Comparison of ENCODE assay signal across 1 cellular context in genomic region chr9:137267933-137268355, GRCh38.
TF ChIP-seq lines count a peak whose summit lies in the region.

No MANE protein-coding gene starts in this region.

TF ChIP-seq in GM12878, 131 proteins besides CTCF, POLR2A, EP300 and RAD21 (continued from another document):
- TF ChIP-seq MLLT1 (IDR thresholded peaks at IDR 0.05): no peak
- no peak for TF ChIP-seq BHLHE40 (IDR thresholded peaks at IDR 0.05; ENCODE audit: borderline replicate concordance in 1 of 2, low read depth in 2 of 2, low read length in 1 of 2)
- TF ChIP-seq SP1 (IDR thresholded peaks at IDR 0.05; ENCODE audit: low read depth, low read length): peak; percentile 34
- TF ChIP-seq CHD4 (IDR thresholded peaks at IDR 0.05): no peak
- no peak for TF ChIP-seq SUZ12 (IDR thresholded peaks at IDR 0.05; ENCODE audit: unreplicated experiment)
- no peak for TF ChIP-seq LARP7 (IDR thresholded peaks at IDR 0.05)
- TF ChIP-seq, protein P1, sequence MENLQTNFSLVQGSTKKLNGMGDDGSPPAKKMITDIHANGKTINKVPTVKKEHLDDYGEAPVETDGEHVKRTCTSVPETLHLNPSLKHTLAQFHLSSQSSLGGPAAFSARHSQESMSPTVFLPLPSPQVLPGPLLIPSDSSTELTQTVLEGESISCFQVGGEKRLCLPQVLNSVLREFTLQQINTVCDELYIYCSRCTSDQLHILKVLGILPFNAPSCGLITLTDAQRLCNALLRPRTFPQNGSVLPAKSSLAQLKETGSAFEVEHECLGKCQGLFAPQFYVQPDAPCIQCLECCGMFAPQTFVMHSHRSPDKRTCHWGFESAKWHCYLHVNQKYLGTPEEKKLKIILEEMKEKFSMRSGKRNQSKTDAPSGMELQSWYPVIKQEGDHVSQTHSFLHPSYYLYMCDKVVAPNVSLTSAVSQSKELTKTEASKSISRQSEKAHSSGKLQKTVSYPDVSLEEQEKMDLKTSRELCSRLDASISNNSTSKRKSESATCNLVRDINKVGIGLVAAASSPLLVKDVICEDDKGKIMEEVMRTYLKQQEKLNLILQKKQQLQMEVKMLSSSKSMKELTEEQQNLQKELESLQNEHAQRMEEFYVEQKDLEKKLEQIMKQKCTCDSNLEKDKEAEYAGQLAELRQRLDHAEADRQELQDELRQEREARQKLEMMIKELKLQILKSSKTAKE (IDR thresholded peaks at IDR 0.05; ENCODE audit: low read depth, poor library complexity, severe bottlenecking): no peak
- TF ChIP-seq POU2F2 (IDR thresholded peaks at IDR 0.05; ENCODE audit: borderline replicate concordance, low read depth, low read length): no peak
- TF ChIP-seq MEF2B (IDR thresholded peaks at IDR 0.05; ENCODE audit: partially characterized antibody, poor library complexity, severe bottlenecking): peak; percentile 98
- TF ChIP-seq ZBED1 (IDR thresholded peaks at IDR 0.05; ENCODE audit: borderline replicate concordance): no peak
- no peak for TF ChIP-seq SMC3 (IDR thresholded peaks at IDR 0.05; ENCODE audit: borderline replicate concordance, low read length)
- TF ChIP-seq RB1 (IDR thresholded peaks at IDR 0.05; ENCODE audit: borderline replicate concordance): peak; percentile 32; the same call in 1 of the 2 replicates
- no peak for TF ChIP-seq IRF3 (IDR thresholded peaks at IDR 0.05)
- TF ChIP-seq HCFC1 (IDR thresholded peaks at IDR 0.05; ENCODE audit: low read length): no peak
- no peak; a peak in 1 of 4 replicates for TF ChIP-seq IKZF2 (IDR thresholded peaks at IDR 0.05)
- TF ChIP-seq NR2F1 (conservative IDR thresholded peaks at IDR 0.05): 0 out of 2 replicates have a peak, but pooled peaks have one; percentile 15
- TF ChIP-seq GABPA (IDR thresholded peaks at IDR 0.05; ENCODE audit: low read depth): no peak
- TF ChIP-seq HDGF (IDR thresholded peaks at IDR 0.05): no peak
- no peak for TF ChIP-seq HDAC2 (IDR thresholded peaks at IDR 0.05)
- no peak for TF ChIP-seq TBL1XR1 (IDR thresholded peaks at IDR 0.05; ENCODE audit: low read depth, low read length)
- no peak for TF ChIP-seq KLF5 (IDR thresholded peaks at IDR 0.05; ENCODE audit: partially characterized antibody)
- TF ChIP-seq ZNF687 (IDR thresholded peaks at IDR 0.05): peak; percentile 36
- TF ChIP-seq RBBP5 (conservative IDR thresholded peaks at IDR 0.05): no peak
- no peak for TF ChIP-seq SMARCA5 (IDR thresholded peaks at IDR 0.05)
- TF ChIP-seq, protein P2, sequence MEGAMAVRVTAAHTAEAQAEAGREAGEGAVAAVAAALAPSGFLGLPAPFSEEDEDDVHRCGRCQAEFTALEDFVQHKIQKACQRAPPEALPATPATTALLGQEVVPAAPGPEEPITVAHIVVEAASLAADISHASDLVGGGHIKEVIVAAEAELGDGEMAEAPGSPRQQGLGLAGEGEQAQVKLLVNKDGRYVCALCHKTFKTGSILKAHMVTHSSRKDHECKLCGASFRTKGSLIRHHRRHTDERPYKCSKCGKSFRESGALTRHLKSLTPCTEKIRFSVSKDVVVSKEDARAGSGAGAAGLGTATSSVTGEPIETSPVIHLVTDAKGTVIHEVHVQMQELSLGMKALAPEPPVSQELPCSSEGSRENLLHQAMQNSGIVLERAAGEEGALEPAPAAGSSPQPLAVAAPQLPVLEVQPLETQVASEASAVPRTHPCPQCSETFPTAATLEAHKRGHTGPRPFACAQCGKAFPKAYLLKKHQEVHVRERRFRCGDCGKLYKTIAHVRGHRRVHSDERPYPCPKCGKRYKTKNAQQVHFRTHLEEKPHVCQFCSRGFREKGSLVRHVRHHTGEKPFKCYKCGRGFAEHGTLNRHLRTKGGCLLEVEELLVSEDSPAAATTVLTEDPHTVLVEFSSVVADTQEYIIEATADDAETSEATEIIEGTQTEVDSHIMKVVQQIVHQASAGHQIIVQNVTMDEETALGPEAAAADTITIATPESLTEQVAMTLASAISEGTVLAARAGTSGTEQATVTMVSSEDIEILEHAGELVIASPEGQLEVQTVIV (IDR thresholded peaks at IDR 0.05; ENCODE audit: borderline replicate concordance, partially characterized antibody): no peak
- no peak for TF ChIP-seq SREBF1 (IDR thresholded peaks at IDR 0.05; ENCODE audit: low read length)
- no peak for TF ChIP-seq PML (IDR thresholded peaks at IDR 0.05; ENCODE audit: low read length)
- TF ChIP-seq NFYA (IDR thresholded peaks at IDR 0.05; ENCODE audit: borderline replicate concordance, low read depth, low read length): no peak
- TF ChIP-seq USF2 (IDR thresholded peaks at IDR 0.05; ENCODE audit: borderline replicate concordance, low read depth, low read length): no peak
- no peak for TF ChIP-seq TCF7 (IDR thresholded peaks at IDR 0.05; ENCODE audit: borderline replicate concordance)
- TF ChIP-seq NR2C2 (IDR thresholded peaks at IDR 0.05; ENCODE audit: borderline replicate concordance, control insufficient read depth, insufficient read length, low read depth): no peak
